ENCODE assay signal across 18 cellular contexts in genomic region chr5:126301056-126301455, GRCh38.
"Had no signal": no experiment of that assay in that cellular context is flagged by ENCODE, and none has a peak within 500 bp of the region (broad histone marks: within the 10 kb centered on the region; RNA-seq: fewer than 3 reads in every experiment).

No MANE protein-coding gene starts in this region.

- H3K9me3 ChIP-seq: SK-N-SH had no signal

- DNase-seq: KBM-7, MM.1S, NCI-H1105, NCI-H1417, NCI-H1436 treated with DMSO at 0.1 percent for 48 hours, NCI-H1694, NCI-H187 treated with DMSO at 0.1 percent for 48 hours, NCI-H2029 treated with DMSO at 0.1 percent for 48 hours, NCI-H2227 treated with DMSO at 0.1 percent for 48 hours, NCI-H446, NCI-H510A, NCI-H524 treated with DMSO at 0.1 percent for 48 hours, NCI-H69, NCI-H774, Right ventricle myocardium superior, RPMI8226, SIG-M5, SK-N-SH had no signal

- H3K9ac ChIP-seq: SK-N-SH had no signal

- H3K4me2 ChIP-seq: SK-N-SH had no signal
